In genomic region chr15:88572030-88572333, GRCh38 we compare ENCODE assay signal across 17 cellular contexts. TPM values are rescaled to one million over a fixed set of nuclear protein-coding genes. Genes with fewer than 3 reads are reported as not detected.
DNase-seq lines count a peak whose midpoint lies in the region; ATAC-seq and TF ChIP-seq lines count a peak whose summit lies in the region.
"Had no signal": no experiment of that assay in that cellular context is flagged by ENCODE, and none has a peak within 500 bp of the region (broad histone marks: within the 10 kb centered on the region; RNA-seq: fewer than 3 reads in every experiment).

No MANE protein-coding gene starts in this region.

- TF ChIP-seq RAD21 in neural cell (conservative IDR thresholded peaks at IDR 0.05) = no peak

- no peak overlapping the region for H3K9ac ChIP-seq in neural cell (ENCODE audit: low read length)
- H3K9ac ChIP-seq: KMS-11 had no signal

- H3F3A ChIP-seq in neural cell (ENCODE audit: insufficient read depth, low read length, poor library complexity, severe bottlenecking) = no peaks in the 10 kb centered on the region

- no peaks in the 10 kb centered on the region for H3K27me3 ChIP-seq in left ventricle myocardium inferior (ENCODE audit: low read depth)
- H3K27me3 ChIP-seq in neural cell (ENCODE audit: insufficient read depth, low read depth, low read length) = no peaks in the 10 kb centered on the region
- H3K27me3 ChIP-seq in uterus = no peaks in the 10 kb centered on the region

- TF ChIP-seq EP300 in neural cell (conservative IDR thresholded peaks at IDR 0.05; ENCODE audit: poor library complexity, severe bottlenecking) = no peak

- H3K27ac Mint-ChIP-seq in activated naive CD4-positive, alpha-beta T cell treated with anti-CD3 and anti-CD28 coated beads, Interleukin-2, amount 50 U/mL, for 72 hours = no peak overlapping the region

- TF ChIP-seq POLR2A in uterus (IDR thresholded peaks at IDR 0.05) = no peak

- no peak for TF ChIP-seq CTCF in left ventricle myocardium inferior (IDR thresholded peaks at IDR 0.05; ENCODE audit: borderline replicate concordance)
- TF ChIP-seq CTCF in neural cell (IDR thresholded peaks at IDR 0.05; ENCODE audit: poor library complexity, severe bottlenecking) = no peak
- no peak for TF ChIP-seq CTCF in GM10248 (IDR thresholded peaks at IDR 0.05; ENCODE audit: control extremely low read depth, extremely low read depth, low read depth, missing control alignments)
- TF ChIP-seq CTCF in uterus (IDR thresholded peaks at IDR 0.05) = no peak

- CTCF ChIA-PET in GM10248 (lab: Yijun Ruan, JAX) = no interaction called here

- H3K9me2 ChIP-seq in neural cell (ENCODE audit: insufficient read depth, low read length) = no peaks in the 10 kb centered on the region

- no peaks in the 10 kb centered on the region for H3K79me2 ChIP-seq in neural cell (replicated peaks; ENCODE audit: insufficient read depth, low read length)

- no peaks in the 10 kb centered on the region for H3K36me3 ChIP-seq in left ventricle myocardium inferior
- H3K36me3 ChIP-seq in neural cell (ENCODE audit: insufficient read depth, low read length) = no peaks in the 10 kb centered on the region
- H3K36me3 ChIP-seq in uterus = no peaks in the 10 kb centered on the region

- POLR2A ChIA-PET in GM10248 (lab: Yijun Ruan, JAX) = no interaction called here

- no peak overlapping the region for H2AFZ ChIP-seq in neural cell (ENCODE audit: low read depth, low read length)

- no peaks in the 10 kb centered on the region for H3K36me3 Mint-ChIP-seq in activated naive CD4-positive, alpha-beta T cell treated with anti-CD3 and anti-CD28 coated beads, Interleukin-2, amount 50 U/mL, for 72 hours

- H3K9me3 Mint-ChIP-seq in activated naive CD4-positive, alpha-beta T cell treated with anti-CD3 and anti-CD28 coated beads, Interleukin-2, amount 50 U/mL, for 72 hours = no peaks in the 10 kb centered on the region

- H4K20me1 ChIP-seq in neural cell (ENCODE audit: insufficient read depth) = no peaks in the 10 kb centered on the region

- intact Hi-C loops in left ventricle myocardium inferior (cut with micrococcal nuclease) (no loop called here), cardiac septum (cut with DNase I) (loop anchor here (5.0 kb wide), 1 partner anchor 75 kb away; no protein-coding TSS in a partner anchor), uterus (cut with DNase I; ENCODE audit: low total_unique reads) (no loop called here)

- H3K9me3 ChIP-seq in left ventricle myocardium inferior (replicated peaks) (no peaks in the 10 kb centered on the region), neural cell (ENCODE audit: low read length) (no peaks in the 10 kb centered on the region), uterus (no peaks in the 10 kb centered on the region)

- H3K4me1 ChIP-seq in left ventricle myocardium inferior (peaks cover 36% of the 10 kb centered on the region), uterus (no peaks in the 10 kb centered on the region)

- H3K4me2 ChIP-seq in neural cell (ENCODE audit: low read length) = no peak overlapping the region
- H3K4me2 ChIP-seq: KMS-11 had no signal

- H3K27ac ChIP-seq in left ventricle myocardium inferior (replicated peaks) (peak overlapping the region; percentile 87), neural cell (ENCODE audit: low read length) (peak overlapping the region; percentile 15), uterus (no peak overlapping the region)
- H3K27ac ChIP-seq: C4-2B, KMS-11 had no signal

- ATAC-seq in SK-N-SH treated with all-trans-retinoic acid at 6 μM for 48 hours = peak; percentile 19; the same call in 1 of the 3 replicates
- ATAC-seq in activated naive CD4-positive, alpha-beta T cell treated with anti-CD3 and anti-CD28 coated beads, Interleukin-2, amount 50 U/mL, for 72 hours = no peak
- ATAC-seq: GM12878 had no signal

- H3K4me3 ChIP-seq in left ventricle myocardium inferior (no peak overlapping the region), neural cell (ENCODE audit: low read length) (no peak overlapping the region), uterus (no peak overlapping the region)
- H3K4me3 ChIP-seq: GM12878 had no signal

- no peak for DNase-seq in left ventricle myocardium inferior
- no peak for DNase-seq in cardiac septum (ENCODE audit: low spot score)
- DNase-seq in GM10248 (ENCODE audit: extremely low spot score) = no peak
- DNase-seq in uterus = no peak
- no peak for DNase-seq in activated naive CD4-positive, alpha-beta T cell treated with anti-CD3 and anti-CD28 coated beads, Interleukin-2, amount 50 U/mL, for 72 hours (ENCODE audit: low spot score in 2 of 2)
- DNase-seq: DND-41; HCEC 1CT; NCI-H1048; NCI-H1436 treated with DMSO at 0.1 percent for 48 hours; NCI-H526 treated with DMSO at 0.1 percent for 48 hours; NK-92 treated with Interleukin-12 subunit alpha and Interleukin-12 subunit beta, amount 100 ng/mL, for 24 hours; OCI-M1 had no signal

TF ChIP-seq in SK-N-SH treated with all-trans-retinoic acid at 6 μM for 48 hours, 23 proteins besides CTCF, POLR2A, EP300 and RAD21 (continues in another document):
- TF ChIP-seq TSHZ2 (CRISPR knock-in tag; IDR thresholded peaks at IDR 0.05) (no peak), ZFP3 (CRISPR knock-in tag; IDR thresholded peaks at IDR 0.05) (no peak), ZNF565 (CRISPR knock-in tag; conservative IDR thresholded peaks at IDR 0.05; ENCODE audit: low read depth) (no peak), ARNTL (CRISPR knock-in tag; IDR thresholded peaks at IDR 0.05; ENCODE audit: borderline replicate concordance, low read depth) (no peak), ESRRG (CRISPR knock-in tag; IDR thresholded peaks at IDR 0.05) (no peak)

TF ChIP-seq in neural cell, 6 proteins besides CTCF, POLR2A, EP300 and RAD21:
- TF ChIP-seq TAF1 (IDR thresholded peaks at IDR 0.05; ENCODE audit: low read depth) (no peak), REST (IDR thresholded peaks at IDR 0.05; ENCODE audit: borderline replicate concordance) (no peak), SMC3 (conservative IDR thresholded peaks at IDR 0.05; ENCODE audit: poor library complexity) (no peak), EZH2 (IDR thresholded peaks at IDR 0.05; ENCODE audit: borderline replicate concordance, insufficient read depth, low read length, poor library complexity, severe bottlenecking) (no peak), POLR2AphosphoS5 (IDR thresholded peaks at IDR 0.05) (peak; percentile 22)
TF ChIP-seq in neural cell: peak in this region for 1.

RNA-seq across cellular contexts. Expression of gene DET1, which starts 25.5 kb away (rescaled TPM):
- total RNA-seq in left ventricle myocardium inferior (5.5 TPM), cardiac septum (6.2 TPM), uterus (10 to 100 TPM in 2 of 4 donors, 1 to 10 TPM in 2; 4.1 to 20.4 (median 10.7) TPM)
- polyA plus RNA-seq in neural cell = 12.9 and 16.7 TPM in 2 replicates
- polyA minus RNA-seq in neural cell = 23.1 and 25.4 TPM in 2 replicates
- 1 to 10 TPM; 1.3 to 4.0 TPM for total RNA-seq in activated naive CD4-positive, alpha-beta T cell treated with anti-CD3 and anti-CD28 coated beads, Interleukin-2, amount 50 U/mL, for 72 hours

RNA-seq across cellular contexts. Expression of gene AEN, which starts 49.2 kb away (rescaled TPM):
- total RNA-seq in left ventricle myocardium inferior = 10.3 TPM
- 8.7 TPM for total RNA-seq in cardiac septum
- 17.2 and 21.3 TPM in 2 replicates for polyA plus RNA-seq in neural cell
- polyA minus RNA-seq in neural cell = 21.9 and 24.1 TPM in 2 replicates
- total RNA-seq in uterus = 10 to 100 TPM in 1 of 4 donors, 1 to 10 TPM in 3; 1.0 to 20.2 (median 6.0) TPM
- 100 to 1,000 TPM in 1 of 2 donors, 10 to 100 TPM in 1; 24.2 to 122 TPM for total RNA-seq in activated naive CD4-positive, alpha-beta T cell treated with anti-CD3 and anti-CD28 coated beads, Interleukin-2, amount 50 U/mL, for 72 hours

Comparison
In these comparisons a context has a peak if more than half of its experiments do, and no peak if none do; other contexts are left out.
1. H3K27ac ChIP-seq: peak in left ventricle myocardium inferior (single experiment) and neural cell (single experiment); none in uterus (0 of 2).